In genomic region chr2:241094924-241095420, GRCh38 we compare ENCODE assay signal across 15 cellular contexts. TPM values are rescaled to one million over a fixed set of nuclear protein-coding genes. Genes with fewer than 3 reads are reported as not detected.
DNase-seq lines count a peak whose midpoint lies in the region; ATAC-seq and TF ChIP-seq lines count a peak whose summit lies in the region.
"Had no signal": no experiment of that assay in that cellular context is flagged by ENCODE, and none has a peak within 500 bp of the region (broad histone marks: within the 10 kb centered on the region; RNA-seq: fewer than 3 reads in every experiment).

No MANE protein-coding gene starts in this region.

- H3K9me3 Mint-ChIP-seq in activated naive CD4-positive, alpha-beta T cell treated with anti-CD3 and anti-CD28 coated beads, Interleukin-2, amount 10 ng/mL, durations not matched to agents 7 days and 5 days = no peaks in the 10 kb centered on the region
- H3K9me3 Mint-ChIP-seq in effector memory CD8-positive, alpha-beta T cell = no peaks in the 10 kb centered on the region

- H3K36me3 Mint-ChIP-seq in activated naive CD4-positive, alpha-beta T cell treated with anti-CD3 and anti-CD28 coated beads, Interleukin-2, amount 10 ng/mL, durations not matched to agents 7 days and 5 days = peaks cover 67% of the 10 kb centered on the region
- peaks cover 59% of the 10 kb centered on the region for H3K36me3 Mint-ChIP-seq in effector memory CD8-positive, alpha-beta T cell (ENCODE audit: insufficient read depth)

- H3K27me3 Mint-ChIP-seq in activated naive CD4-positive, alpha-beta T cell treated with anti-CD3 and anti-CD28 coated beads, Interleukin-2, amount 10 ng/mL, durations not matched to agents 7 days and 5 days = no peaks in the 10 kb centered on the region
- H3K27me3 Mint-ChIP-seq in effector memory CD8-positive, alpha-beta T cell = no peaks in the 10 kb centered on the region

- no peak for ATAC-seq in effector memory CD8-positive, alpha-beta T cell (replicated peaks)
- no peak for ATAC-seq in HG03135 (IDR thresholded peaks at IDR 0.05; ENCODE audit: unreplicated experiment)

- intact Hi-C loops in testis (cut with DNase I; ENCODE audit: low total_unique reads) = no loop called here

- WGBS in testis, 2 donors = 64 to 74% methylated on average over 5 to 6 of the region's 6 CpGs

- peaks cover 51% of the 10 kb centered on the region for H3K4me1 Mint-ChIP-seq in activated naive CD4-positive, alpha-beta T cell treated with anti-CD3 and anti-CD28 coated beads, Interleukin-2, amount 10 ng/mL, durations not matched to agents 7 days and 5 days
- peaks cover 31 to 33% of the 10 kb centered on the region in 2 donors for H3K4me1 Mint-ChIP-seq in effector memory CD8-positive, alpha-beta T cell (ENCODE audit: low read depth in 2 of 2)

- H3K4me1 ChIP-seq in testis = peaks cover 6% of the 10 kb centered on the region
- H3K4me1 ChIP-seq: colonic mucosa had no signal

- no peak for TF ChIP-seq POLR2A in testis (IDR thresholded peaks at IDR 0.05)

- no peaks in the 10 kb centered on the region for H3K27me3 ChIP-seq in testis
- H3K27me3 ChIP-seq: colonic mucosa, transverse colon had no signal

- H3K4me3 Mint-ChIP-seq in activated naive CD4-positive, alpha-beta T cell treated with anti-CD3 and anti-CD28 coated beads, Interleukin-2, amount 10 ng/mL, durations not matched to agents 7 days and 5 days = no peak overlapping the region
- H3K4me3 Mint-ChIP-seq in effector memory CD8-positive, alpha-beta T cell = no peak overlapping the region

- TF ChIP-seq CTCF in LNCaP clone FGC (IDR thresholded peaks at IDR 0.05; ENCODE audit: control insufficient read depth, extremely low read depth, insufficient read depth) = no peak
- no peak for TF ChIP-seq CTCF in testis (IDR thresholded peaks at IDR 0.05)

- no peaks in the 10 kb centered on the region for H3K36me3 ChIP-seq in testis (ENCODE audit: low read depth, missing control alignments)

- peak overlapping the region; percentile 82 for H3K27ac Mint-ChIP-seq in activated naive CD4-positive, alpha-beta T cell treated with anti-CD3 and anti-CD28 coated beads, Interleukin-2, amount 10 ng/mL, durations not matched to agents 7 days and 5 days
- peak overlapping the region; percentile 46 to 96 for H3K27ac Mint-ChIP-seq in effector memory CD8-positive, alpha-beta T cell

- no peak for DNase-seq in activated naive CD4-positive, alpha-beta T cell treated with anti-CD3 and anti-CD28 coated beads, Interleukin-2, amount 10 ng/mL, durations not matched to agents 7 days and 5 days
- no peak for DNase-seq in activated naive CD4-positive, alpha-beta T cell treated with Interleukin-2 at 50 U/mL for 16 hours
- DNase-seq in LNCaP clone FGC (ENCODE audit: low read depth) (peak; percentile 67), testis (peak; percentile 8), NCI-H2081 treated with DMSO at 0.1 percent for 48 hours (lab: John Stamatoyannopoulos, UW) (no peak), middle frontal gyrus (ENCODE audit: extremely low spot score, low spot score) (no peak)
- DNase-seq in effector memory CD8-positive, alpha-beta T cell = no peak
- DNase-seq: colonic mucosa, EL, GOT3, KBM-7, NCI-H2029, NCI-H510A, transverse colon had no signal

- H3K9me3 ChIP-seq in testis = no peaks in the 10 kb centered on the region
- H3K9me3 ChIP-seq: colonic mucosa, transverse colon had no signal

- CTCF ChIA-PET in activated naive CD4-positive, alpha-beta T cell treated with anti-CD3 and anti-CD28 coated beads, Interleukin-2, amount 10 ng/mL, durations not matched to agents 7 days and 5 days (lab: Charles Lee) = no interaction called here

- H3K4me3 ChIP-seq in LNCaP clone FGC (ENCODE audit: low read depth, low read length) (no peak overlapping the region), testis (no peak overlapping the region)
- H3K4me3 ChIP-seq: colonic mucosa, transverse colon had no signal

- H3K27ac ChIP-seq in testis = no peak overlapping the region
- H3K27ac ChIP-seq: colonic mucosa, transverse colon had no signal

RNA-seq across cellular contexts. Expression of gene MTERF4, which starts 7.1 kb away (rescaled TPM):
- total RNA-seq in testis = 10 to 100 TPM; 26.4 to 40.6 TPM
- 37.3 TPM for polyA plus RNA-seq in testis (ENCODE audit: insufficient read depth, low read depth, low replicate concordance)

RNA-seq across cellular contexts. Expression of gene PASK, which starts 54.3 kb away (rescaled TPM):
- 10 to 100 TPM; 54.0 to 57.6 TPM for total RNA-seq in testis
- polyA plus RNA-seq in testis (ENCODE audit: insufficient read depth, low read depth, low replicate concordance) = 48.6 TPM

RNA-seq across cellular contexts. Expression of gene PPP1R7, which starts 55.3 kb away (rescaled TPM):
- total RNA-seq in testis = 100 to 1,000 TPM; 100 to 139 TPM
- 358 TPM for polyA plus RNA-seq in testis (ENCODE audit: insufficient read depth, low read depth, low replicate concordance)

Comparison
In these comparisons a context has a peak if more than half of its experiments do, and no peak if none do; other contexts are left out.
1. DNase-seq: peak in LNCaP clone FGC (single experiment) and testis (single experiment); none in activated naive CD4-positive, alpha-beta T cell treated with anti-CD3 and anti-CD28 coated beads, Interleukin-2, amount 10 ng/mL, durations not matched to agents 7 days and 5 days (single experiment), activated naive CD4-positive, alpha-beta T cell treated with Interleukin-2 at 50 U/mL for 16 hours (single experiment), effector memory CD8-positive, alpha-beta T cell (0 of 3), NCI-H2081 treated with DMSO at 0.1 percent for 48 hours (single experiment) and middle frontal gyrus (single experiment).